In the genomic region with DNA sequence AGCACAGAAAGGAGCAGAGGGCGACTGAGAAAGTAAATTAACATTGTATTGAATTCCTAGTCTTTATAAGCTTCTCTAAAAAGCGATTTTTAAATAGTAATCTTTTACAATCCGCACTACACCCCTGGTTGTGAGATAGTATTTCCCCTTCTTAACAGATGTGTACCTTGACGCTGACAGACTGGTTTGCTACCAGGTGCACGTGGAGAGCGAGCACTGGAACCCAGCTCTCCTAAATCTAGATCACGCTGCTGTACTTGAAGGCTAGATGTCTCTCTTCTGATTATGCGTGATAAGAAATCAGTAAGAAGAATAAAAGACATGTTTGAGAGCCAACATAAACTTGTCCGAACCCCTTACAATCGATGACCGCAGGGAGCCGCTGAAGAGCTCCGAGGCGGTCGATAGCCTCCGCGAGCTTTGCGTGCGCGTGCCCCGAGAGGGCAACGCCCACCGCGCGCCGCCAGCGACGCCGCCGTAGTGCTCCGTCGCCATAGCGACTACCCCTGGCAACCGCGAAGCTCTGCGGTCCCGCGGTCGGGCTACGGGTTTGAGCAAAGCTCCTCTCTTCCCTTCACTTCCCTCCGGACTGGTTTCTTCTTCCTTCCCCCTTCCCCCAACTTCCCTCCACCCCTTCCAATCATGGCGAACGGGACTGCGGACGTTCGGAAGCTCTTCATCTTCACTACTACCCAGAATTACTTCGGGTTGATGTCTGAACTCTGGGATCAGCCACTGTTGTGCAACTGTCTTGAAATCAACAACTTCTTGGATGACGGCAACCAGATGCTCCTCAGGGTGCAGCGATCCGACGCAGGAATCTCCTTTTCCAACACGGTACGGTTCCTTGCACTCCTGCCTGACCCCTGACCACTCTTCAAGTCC, we compare ENCODE assay signal across 1 cellular context.
A peak's percentile ranks its signal among the peaks of the same experiment; 100 is the strongest.
TF ChIP-seq lines count a peak whose summit lies in the region.

A gene with protein sequence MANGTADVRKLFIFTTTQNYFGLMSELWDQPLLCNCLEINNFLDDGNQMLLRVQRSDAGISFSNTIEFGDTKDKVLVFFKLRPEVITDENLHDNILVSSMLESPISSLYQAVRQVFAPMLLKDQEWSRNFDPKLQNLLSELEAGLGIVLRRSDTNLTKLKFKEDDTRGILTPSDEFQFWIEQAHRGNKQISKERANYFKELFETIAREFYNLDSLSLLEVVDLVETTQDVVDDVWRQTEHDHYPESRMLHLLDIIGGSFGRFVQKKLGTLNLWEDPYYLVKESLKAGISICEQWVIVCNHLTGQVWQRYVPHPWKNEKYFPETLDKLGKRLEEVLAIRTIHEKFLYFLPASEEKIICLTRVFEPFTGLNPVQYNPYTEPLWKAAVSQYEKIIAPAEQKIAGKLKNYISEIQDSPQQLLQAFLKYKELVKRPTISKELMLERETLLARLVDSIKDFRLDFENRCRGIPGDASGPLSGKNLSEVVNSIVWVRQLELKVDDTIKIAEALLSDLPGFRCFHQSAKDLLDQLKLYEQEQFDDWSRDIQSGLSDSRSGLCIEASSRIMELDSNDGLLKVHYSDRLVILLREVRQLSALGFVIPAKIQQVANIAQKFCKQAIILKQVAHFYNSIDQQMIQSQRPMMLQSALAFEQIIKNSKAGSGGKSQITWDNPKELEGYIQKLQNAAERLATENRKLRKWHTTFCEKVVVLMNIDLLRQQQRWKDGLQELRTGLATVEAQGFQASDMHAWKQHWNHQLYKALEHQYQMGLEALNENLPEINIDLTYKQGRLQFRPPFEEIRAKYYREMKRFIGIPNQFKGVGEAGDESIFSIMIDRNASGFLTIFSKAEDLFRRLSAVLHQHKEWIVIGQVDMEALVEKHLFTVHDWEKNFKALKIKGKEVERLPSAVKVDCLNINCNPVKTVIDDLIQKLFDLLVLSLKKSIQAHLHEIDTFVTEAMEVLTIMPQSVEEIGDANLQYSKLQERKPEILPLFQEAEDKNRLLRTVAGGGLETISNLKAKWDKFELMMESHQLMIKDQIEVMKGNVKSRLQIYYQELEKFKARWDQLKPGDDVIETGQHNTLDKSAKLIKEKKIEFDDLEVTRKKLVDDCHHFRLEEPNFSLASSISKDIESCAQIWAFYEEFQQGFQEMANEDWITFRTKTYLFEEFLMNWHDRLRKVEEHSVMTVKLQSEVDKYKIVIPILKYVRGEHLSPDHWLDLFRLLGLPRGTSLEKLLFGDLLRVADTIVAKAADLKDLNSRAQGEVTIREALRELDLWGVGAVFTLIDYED (N-terminal part only) (plus strand): TSS at position 494 of the 885 bp plus-strand sequence. CDS start 149 bp downstream, at position 643.

TF ChIP-seq in HepG2, 621 proteins besides CTCF, POLR2A, EP300 and RAD21 (continued from another document and continues in another):
- TF ChIP-seq, protein P1, sequence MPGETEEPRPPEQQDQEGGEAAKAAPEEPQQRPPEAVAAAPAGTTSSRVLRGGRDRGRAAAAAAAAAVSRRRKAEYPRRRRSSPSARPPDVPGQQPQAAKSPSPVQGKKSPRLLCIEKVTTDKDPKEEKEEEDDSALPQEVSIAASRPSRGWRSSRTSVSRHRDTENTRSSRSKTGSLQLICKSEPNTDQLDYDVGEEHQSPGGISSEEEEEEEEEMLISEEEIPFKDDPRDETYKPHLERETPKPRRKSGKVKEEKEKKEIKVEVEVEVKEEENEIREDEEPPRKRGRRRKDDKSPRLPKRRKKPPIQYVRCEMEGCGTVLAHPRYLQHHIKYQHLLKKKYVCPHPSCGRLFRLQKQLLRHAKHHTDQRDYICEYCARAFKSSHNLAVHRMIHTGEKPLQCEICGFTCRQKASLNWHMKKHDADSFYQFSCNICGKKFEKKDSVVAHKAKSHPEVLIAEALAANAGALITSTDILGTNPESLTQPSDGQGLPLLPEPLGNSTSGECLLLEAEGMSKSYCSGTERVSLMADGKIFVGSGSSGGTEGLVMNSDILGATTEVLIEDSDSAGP (CRISPR knock-in tag; IDR thresholded peaks at IDR 0.05; ENCODE audit: borderline replicate concordance): peak; percentile 50; the same call in 1 of the 2 replicates
- TF ChIP-seq ZNF264 (CRISPR knock-in tag; IDR thresholded peaks at IDR 0.05) (no peak; the same call in 1 of the 2 replicates), TRIM24 (CRISPR knock-in tag; IDR thresholded peaks at IDR 0.05) (no peak), JUND (CRISPR knock-in tag; IDR thresholded peaks at IDR 0.05) (no peak), ZNF337 (CRISPR knock-in tag; IDR thresholded peaks at IDR 0.05; ENCODE audit: borderline replicate concordance, low read depth) (no peak), MED13 (CRISPR knock-in tag; IDR thresholded peaks at IDR 0.05) (no peak), MED8 (CRISPR knock-in tag; IDR thresholded peaks at IDR 0.05; ENCODE audit: insufficient replicate concordance) (no peak), SRY (CRISPR knock-in tag; IDR thresholded peaks at IDR 0.05) (no peak), RARG (CRISPR knock-in tag; IDR thresholded peaks at IDR 0.05; ENCODE audit: low read depth) (no peak), CREB1 (IDR thresholded peaks at IDR 0.05) (no peak), CREB1 (CRISPR knock-in tag; IDR thresholded peaks at IDR 0.05) (no peak; the same call in 1 of the 2 replicates), POLR2AphosphoS2 (IDR thresholded peaks at IDR 0.05; ENCODE audit: low read depth, low read length) (no peak), ZNF839 (CRISPR knock-in tag; IDR thresholded peaks at IDR 0.05; ENCODE audit: borderline replicate concordance) (no peak), SOX6 (IDR thresholded peaks at IDR 0.05) (no peak), SOX6 (CRISPR knock-in tag; IDR thresholded peaks at IDR 0.05) (peak; percentile 49; the same call in 1 of the 2 replicates), MATR3 (CRISPR knock-in tag; IDR thresholded peaks at IDR 0.05) (no peak), U2AF2 (IDR thresholded peaks at IDR 0.05; ENCODE audit: low read depth, low read length) (peak; percentile 96), RORA (CRISPR knock-in tag; IDR thresholded peaks at IDR 0.05) (no peak)
- TF ChIP-seq, protein P2, sequence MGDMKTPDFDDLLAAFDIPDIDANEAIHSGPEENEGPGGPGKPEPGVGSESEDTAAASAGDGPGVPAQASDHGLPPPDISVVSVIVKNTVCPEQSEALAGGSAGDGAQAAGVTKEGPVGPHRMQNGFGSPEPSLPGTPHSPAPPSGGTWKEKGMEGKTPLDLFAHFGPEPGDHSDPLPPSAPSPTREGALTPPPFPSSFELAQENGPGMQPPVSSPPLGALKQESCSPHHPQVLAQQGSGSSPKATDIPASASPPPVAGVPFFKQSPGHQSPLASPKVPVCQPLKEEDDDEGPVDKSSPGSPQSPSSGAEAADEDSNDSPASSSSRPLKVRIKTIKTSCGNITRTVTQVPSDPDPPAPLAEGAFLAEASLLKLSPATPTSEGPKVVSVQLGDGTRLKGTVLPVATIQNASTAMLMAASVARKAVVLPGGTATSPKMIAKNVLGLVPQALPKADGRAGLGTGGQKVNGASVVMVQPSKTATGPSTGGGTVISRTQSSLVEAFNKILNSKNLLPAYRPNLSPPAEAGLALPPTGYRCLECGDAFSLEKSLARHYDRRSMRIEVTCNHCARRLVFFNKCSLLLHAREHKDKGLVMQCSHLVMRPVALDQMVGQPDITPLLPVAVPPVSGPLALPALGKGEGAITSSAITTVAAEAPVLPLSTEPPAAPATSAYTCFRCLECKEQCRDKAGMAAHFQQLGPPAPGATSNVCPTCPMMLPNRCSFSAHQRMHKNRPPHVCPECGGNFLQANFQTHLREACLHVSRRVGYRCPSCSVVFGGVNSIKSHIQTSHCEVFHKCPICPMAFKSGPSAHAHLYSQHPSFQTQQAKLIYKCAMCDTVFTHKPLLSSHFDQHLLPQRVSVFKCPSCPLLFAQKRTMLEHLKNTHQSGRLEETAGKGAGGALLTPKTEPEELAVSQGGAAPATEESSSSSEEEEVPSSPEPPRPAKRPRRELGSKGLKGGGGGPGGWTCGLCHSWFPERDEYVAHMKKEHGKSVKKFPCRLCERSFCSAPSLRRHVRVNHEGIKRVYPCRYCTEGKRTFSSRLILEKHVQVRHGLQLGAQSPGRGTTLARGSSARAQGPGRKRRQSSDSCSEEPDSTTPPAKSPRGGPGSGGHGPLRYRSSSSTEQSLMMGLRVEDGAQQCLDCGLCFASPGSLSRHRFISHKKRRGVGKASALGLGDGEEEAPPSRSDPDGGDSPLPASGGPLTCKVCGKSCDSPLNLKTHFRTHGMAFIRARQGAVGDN (CRISPR knock-in tag; IDR thresholded peaks at IDR 0.05): peak; percentile 86
- TF ChIP-seq, protein P3, sequence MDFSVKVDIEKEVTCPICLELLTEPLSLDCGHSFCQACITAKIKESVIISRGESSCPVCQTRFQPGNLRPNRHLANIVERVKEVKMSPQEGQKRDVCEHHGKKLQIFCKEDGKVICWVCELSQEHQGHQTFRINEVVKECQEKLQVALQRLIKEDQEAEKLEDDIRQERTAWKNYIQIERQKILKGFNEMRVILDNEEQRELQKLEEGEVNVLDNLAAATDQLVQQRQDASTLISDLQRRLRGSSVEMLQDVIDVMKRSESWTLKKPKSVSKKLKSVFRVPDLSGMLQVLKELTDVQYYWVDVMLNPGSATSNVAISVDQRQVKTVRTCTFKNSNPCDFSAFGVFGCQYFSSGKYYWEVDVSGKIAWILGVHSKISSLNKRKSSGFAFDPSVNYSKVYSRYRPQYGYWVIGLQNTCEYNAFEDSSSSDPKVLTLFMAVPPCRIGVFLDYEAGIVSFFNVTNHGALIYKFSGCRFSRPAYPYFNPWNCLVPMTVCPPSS (IDR thresholded peaks at IDR 0.05): no peak
- TF ChIP-seq, protein P4, sequence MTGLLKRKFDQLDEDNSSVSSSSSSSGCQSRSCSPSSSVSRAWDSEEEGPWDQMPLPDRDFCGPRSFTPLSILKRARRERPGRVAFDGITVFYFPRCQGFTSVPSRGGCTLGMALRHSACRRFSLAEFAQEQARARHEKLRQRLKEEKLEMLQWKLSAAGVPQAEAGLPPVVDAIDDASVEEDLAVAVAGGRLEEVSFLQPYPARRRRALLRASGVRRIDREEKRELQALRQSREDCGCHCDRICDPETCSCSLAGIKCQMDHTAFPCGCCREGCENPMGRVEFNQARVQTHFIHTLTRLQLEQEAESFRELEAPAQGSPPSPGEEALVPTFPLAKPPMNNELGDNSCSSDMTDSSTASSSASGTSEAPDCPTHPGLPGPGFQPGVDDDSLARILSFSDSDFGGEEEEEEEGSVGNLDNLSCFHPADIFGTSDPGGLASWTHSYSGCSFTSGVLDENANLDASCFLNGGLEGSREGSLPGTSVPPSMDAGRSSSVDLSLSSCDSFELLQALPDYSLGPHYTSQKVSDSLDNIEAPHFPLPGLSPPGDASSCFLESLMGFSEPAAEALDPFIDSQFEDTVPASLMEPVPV (CRISPR knock-in tag; IDR thresholded peaks at IDR 0.05): no peak
- TF ChIP-seq, protein P5, sequence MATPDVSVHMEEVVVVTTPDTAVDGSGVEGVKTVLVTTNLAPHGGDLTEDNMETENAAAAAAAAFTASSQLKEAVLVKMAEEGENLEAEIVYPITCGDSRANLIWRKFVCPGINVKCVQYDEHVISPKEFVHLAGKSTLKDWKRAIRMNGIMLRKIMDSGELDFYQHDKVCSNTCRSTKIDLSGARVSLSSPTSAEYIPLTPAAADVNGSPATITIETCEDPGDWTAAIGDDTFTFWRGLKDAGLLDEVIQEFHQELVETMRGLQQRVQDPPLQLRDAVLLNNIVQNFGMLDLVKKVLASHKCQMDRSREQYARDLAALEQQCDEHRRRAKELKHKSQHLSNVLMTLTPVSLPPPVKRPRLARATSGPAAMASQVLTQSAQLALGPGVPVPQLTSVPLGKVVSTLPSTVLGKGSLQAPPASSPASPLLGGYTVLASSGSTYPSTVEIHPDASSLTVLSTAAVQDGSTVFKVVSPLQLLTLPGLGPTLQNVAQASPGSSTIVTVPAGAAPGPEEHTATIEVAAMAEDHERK (CRISPR knock-in tag; IDR thresholded peaks at IDR 0.05; ENCODE audit: low read depth): peak; percentile 94
- TF ChIP-seq, protein P6, sequence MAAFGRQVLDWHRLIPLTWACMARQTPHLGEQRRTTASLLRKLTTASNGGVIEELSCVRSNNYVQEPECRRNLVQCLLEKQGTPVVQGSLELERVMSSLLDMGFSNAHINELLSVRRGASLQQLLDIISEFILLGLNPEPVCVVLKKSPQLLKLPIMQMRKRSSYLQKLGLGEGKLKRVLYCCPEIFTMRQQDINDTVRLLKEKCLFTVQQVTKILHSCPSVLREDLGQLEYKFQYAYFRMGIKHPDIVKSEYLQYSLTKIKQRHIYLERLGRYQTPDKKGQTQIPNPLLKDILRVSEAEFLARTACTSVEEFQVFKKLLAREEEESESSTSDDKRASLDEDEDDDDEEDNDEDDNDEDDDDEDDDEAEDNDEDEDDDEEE (CRISPR knock-in tag; IDR thresholded peaks at IDR 0.05): no peak
- TF ChIP-seq, protein P7, sequence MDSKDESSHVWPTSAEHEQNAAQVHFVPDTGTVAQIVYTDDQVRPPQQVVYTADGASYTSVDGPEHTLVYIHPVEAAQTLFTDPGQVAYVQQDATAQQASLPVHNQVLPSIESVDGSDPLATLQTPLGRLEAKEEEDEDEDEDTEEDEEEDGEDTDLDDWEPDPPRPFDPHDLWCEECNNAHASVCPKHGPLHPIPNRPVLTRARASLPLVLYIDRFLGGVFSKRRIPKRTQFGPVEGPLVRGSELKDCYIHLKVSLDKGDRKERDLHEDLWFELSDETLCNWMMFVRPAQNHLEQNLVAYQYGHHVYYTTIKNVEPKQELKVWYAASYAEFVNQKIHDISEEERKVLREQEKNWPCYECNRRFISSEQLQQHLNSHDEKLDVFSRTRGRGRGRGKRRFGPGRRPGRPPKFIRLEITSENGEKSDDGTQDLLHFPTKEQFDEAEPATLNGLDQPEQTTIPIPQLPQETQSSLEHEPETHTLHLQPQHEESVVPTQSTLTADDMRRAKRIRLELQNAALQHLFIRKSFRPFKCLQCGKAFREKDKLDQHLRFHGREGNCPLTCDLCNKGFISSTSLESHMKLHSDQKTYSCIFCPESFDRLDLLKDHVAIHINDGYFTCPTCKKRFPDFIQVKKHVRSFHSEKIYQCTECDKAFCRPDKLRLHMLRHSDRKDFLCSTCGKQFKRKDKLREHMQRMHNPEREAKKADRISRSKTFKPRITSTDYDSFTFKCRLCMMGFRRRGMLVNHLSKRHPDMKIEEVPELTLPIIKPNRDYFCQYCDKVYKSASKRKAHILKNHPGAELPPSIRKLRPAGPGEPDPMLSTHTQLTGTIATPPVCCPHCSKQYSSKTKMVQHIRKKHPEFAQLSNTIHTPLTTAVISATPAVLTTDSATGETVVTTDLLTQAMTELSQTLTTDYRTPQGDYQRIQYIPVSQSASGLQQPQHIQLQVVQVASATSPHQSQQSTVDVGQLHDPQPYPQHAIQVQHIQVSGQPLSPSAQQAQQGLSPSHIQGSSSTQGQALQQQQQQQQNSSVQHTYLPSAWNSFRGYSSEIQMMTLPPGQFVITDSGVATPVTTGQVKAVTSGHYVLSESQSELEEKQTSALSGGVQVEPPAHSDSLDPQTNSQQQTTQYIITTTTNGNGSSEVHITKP (CRISPR knock-in tag; IDR thresholded peaks at IDR 0.05; ENCODE audit: low read depth): peak; percentile 43; the same call in 1 of the 2 replicates
- TF ChIP-seq, protein P8, sequence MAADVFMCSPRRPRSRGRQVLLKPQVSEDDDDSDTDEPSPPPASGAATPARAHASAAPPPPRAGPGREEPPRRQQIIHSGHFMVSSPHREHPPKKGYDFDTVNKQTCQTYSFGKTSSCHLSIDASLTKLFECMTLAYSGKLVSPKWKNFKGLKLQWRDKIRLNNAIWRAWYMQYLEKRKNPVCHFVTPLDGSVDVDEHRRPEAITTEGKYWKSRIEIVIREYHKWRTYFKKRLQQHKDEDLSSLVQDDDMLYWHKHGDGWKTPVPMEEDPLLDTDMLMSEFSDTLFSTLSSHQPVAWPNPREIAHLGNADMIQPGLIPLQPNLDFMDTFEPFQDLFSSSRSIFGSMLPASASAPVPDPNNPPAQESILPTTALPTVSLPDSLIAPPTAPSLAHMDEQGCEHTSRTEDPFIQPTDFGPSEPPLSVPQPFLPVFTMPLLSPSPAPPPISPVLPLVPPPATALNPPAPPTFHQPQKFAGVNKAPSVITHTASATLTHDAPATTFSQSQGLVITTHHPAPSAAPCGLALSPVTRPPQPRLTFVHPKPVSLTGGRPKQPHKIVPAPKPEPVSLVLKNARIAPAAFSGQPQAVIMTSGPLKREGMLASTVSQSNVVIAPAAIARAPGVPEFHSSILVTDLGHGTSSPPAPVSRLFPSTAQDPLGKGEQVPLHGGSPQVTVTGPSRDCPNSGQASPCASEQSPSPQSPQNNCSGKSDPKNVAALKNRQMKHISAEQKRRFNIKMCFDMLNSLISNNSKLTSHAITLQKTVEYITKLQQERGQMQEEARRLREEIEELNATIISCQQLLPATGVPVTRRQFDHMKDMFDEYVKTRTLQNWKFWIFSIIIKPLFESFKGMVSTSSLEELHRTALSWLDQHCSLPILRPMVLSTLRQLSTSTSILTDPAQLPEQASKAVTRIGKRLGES (CRISPR knock-in tag; IDR thresholded peaks at IDR 0.05; ENCODE audit: borderline replicate concordance): no peak
